Comparison of ENCODE assay signal across 1 cellular context in the genomic region with DNA sequence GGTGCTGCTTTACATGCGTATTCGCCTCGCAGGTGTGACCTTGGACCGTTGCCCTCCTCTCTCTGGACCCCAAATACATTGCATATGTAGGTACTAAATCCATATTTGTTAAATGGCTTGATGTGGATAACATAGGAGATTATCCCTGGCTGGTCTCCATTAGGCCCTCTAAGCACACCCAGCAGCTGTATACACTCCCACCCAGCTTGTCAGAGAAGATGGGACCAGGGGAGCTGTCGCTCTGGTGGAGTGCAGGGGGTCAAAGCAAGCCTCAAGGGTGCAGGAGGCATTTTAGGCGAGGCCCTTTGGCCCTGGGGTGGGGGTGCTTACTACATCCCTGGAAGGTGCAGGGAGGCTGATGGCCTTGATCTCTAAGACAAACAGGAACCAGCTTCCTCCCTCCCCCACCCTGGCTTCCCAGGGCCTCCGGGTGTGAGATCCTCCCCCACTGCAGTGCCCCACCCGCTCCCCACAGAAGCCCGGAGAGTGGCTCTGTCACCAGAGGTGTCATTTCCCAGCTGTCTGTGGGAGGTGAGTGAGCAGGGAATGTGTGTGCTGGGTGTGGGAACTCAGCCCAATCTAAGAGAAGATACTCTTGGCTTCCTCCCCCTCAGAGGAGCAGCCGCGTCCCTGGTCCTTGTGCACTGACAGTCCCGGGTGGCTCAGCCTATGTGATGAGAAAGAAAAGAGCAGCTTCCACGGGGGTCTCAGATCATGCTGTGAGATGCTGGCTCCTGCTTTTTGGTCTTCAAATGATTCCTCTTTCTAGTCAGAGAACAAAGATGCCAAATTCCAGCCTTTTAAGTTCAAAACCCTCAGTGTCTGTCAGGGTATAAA.
TF ChIP-seq lines count a peak whose summit lies in the region.

No MANE protein-coding gene starts in this region.

TF ChIP-seq in HepG2, 621 proteins besides CTCF, POLR2A, EP300 and RAD21 (continued from another document and continues in another):
- TF ChIP-seq MLXIP (CRISPR knock-in tag; IDR thresholded peaks at IDR 0.05; ENCODE audit: borderline replicate concordance), result no peak
- TF ChIP-seq WIZ (CRISPR knock-in tag; IDR thresholded peaks at IDR 0.05), result no peak
- no peak for TF ChIP-seq ZNF576 (CRISPR knock-in tag; IDR thresholded peaks at IDR 0.05)
- TF ChIP-seq, protein P1, sequence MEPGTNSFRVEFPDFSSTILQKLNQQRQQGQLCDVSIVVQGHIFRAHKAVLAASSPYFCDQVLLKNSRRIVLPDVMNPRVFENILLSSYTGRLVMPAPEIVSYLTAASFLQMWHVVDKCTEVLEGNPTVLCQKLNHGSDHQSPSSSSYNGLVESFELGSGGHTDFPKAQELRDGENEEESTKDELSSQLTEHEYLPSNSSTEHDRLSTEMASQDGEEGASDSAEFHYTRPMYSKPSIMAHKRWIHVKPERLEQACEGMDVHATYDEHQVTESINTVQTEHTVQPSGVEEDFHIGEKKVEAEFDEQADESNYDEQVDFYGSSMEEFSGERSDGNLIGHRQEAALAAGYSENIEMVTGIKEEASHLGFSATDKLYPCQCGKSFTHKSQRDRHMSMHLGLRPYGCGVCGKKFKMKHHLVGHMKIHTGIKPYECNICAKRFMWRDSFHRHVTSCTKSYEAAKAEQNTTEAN (CRISPR knock-in tag; conservative IDR thresholded peaks at IDR 0.05), result no peak
- TF ChIP-seq HNF4A (CRISPR knock-in tag; IDR thresholded peaks at IDR 0.05), result peak; percentile 56
- TF ChIP-seq PTBP1 (IDR thresholded peaks at IDR 0.05; ENCODE audit: low read depth, low read length, poor library complexity, severe bottlenecking), result no peak
- no peak for TF ChIP-seq ZNF567 (CRISPR knock-in tag; IDR thresholded peaks at IDR 0.05; ENCODE audit: borderline replicate concordance)
- no peak for TF ChIP-seq RNF219 (CRISPR knock-in tag; IDR thresholded peaks at IDR 0.05)
- no peak for TF ChIP-seq PRMT3 (CRISPR knock-in tag; IDR thresholded peaks at IDR 0.05; ENCODE audit: borderline replicate concordance, low read depth)
- TF ChIP-seq ZNF253 (CRISPR knock-in tag; IDR thresholded peaks at IDR 0.05; ENCODE audit: borderline replicate concordance), result no peak
- TF ChIP-seq ZFP36L2 (CRISPR knock-in tag; IDR thresholded peaks at IDR 0.05), result no peak
- TF ChIP-seq TBL1XR1 (IDR thresholded peaks at IDR 0.05; ENCODE audit: borderline replicate concordance, low read length, partially characterized antibody), result no peak
- peak; percentile 59; the same call in 1 of the 2 replicates for TF ChIP-seq ZNF670 (CRISPR knock-in tag; IDR thresholded peaks at IDR 0.05; ENCODE audit: borderline replicate concordance)
- TF ChIP-seq, protein P2, sequence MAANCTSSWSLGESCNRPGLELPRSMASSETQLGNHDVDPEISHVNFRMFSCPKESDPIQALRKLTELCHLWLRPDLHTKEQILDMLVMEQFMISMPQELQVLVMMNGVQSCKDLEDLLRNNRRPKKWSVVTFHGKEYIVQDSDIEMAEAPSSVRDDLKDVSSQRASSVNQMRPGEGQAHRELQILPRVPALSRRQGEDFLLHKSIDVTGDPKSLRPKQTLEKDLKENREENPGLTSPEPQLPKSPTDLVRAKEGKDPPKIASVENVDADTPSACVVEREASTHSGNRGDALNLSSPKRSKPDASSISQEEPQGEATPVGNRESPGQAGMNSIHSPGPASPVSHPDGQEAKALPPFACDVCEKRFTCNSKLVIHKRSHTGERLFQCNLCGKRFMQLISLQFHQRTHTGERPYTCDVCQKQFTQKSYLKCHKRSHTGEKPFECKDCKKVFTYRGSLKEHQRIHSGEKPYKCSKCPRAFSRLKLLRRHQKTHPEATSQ (CRISPR knock-in tag; IDR thresholded peaks at IDR 0.05; ENCODE audit: borderline replicate concordance), result no peak
- TF ChIP-seq ZNF770 (CRISPR knock-in tag; IDR thresholded peaks at IDR 0.05), result 0 out of 2 replicates have a peak, but pooled peaks have one; percentile 56
- peak; percentile 39; the same call in 1 of the 2 replicates for TF ChIP-seq MYC (CRISPR knock-in tag; IDR thresholded peaks at IDR 0.05; ENCODE audit: borderline replicate concordance)
- TF ChIP-seq, protein P3, sequence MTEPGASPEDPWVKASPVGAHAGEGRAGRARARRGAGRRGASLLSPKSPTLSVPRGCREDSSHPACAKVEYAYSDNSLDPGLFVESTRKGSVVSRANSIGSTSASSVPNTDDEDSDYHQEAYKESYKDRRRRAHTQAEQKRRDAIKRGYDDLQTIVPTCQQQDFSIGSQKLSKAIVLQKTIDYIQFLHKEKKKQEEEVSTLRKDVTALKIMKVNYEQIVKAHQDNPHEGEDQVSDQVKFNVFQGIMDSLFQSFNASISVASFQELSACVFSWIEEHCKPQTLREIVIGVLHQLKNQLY (CRISPR knock-in tag; IDR thresholded peaks at IDR 0.05), result no peak
- 0 out of 2 replicates have a peak, but pooled peaks have one; percentile 4 for TF ChIP-seq ERF (CRISPR knock-in tag; IDR thresholded peaks at IDR 0.05)
- TF ChIP-seq NAIF1 (CRISPR knock-in tag; IDR thresholded peaks at IDR 0.05; ENCODE audit: borderline replicate concordance), result no peak
- TF ChIP-seq GTF3A (CRISPR knock-in tag; conservative IDR thresholded peaks at IDR 0.05), result 0 out of 2 replicates have a peak, but pooled peaks have one; percentile 27
- TF ChIP-seq ZNF704 (CRISPR knock-in tag; IDR thresholded peaks at IDR 0.05; ENCODE audit: borderline replicate concordance), result no peak
- peak; percentile 22 for TF ChIP-seq TEAD3 (CRISPR knock-in tag; optimal IDR thresholded peaks at IDR 0.05; ENCODE audit: borderline replicate concordance)
- TF ChIP-seq HOMEZ (CRISPR knock-in tag; IDR thresholded peaks at IDR 0.05; ENCODE audit: low read depth), result no peak
- TF ChIP-seq ZNF34 (CRISPR knock-in tag; IDR thresholded peaks at IDR 0.05; ENCODE audit: borderline replicate concordance), result no peak
- TF ChIP-seq ZNF550 (CRISPR knock-in tag; IDR thresholded peaks at IDR 0.05; ENCODE audit: borderline replicate concordance), result no peak
- TF ChIP-seq ZNF124 (CRISPR knock-in tag; IDR thresholded peaks at IDR 0.05), result no peak
- no peak for TF ChIP-seq ZNF530 (CRISPR knock-in tag; IDR thresholded peaks at IDR 0.05; ENCODE audit: low read depth)
- TF ChIP-seq, protein P4, sequence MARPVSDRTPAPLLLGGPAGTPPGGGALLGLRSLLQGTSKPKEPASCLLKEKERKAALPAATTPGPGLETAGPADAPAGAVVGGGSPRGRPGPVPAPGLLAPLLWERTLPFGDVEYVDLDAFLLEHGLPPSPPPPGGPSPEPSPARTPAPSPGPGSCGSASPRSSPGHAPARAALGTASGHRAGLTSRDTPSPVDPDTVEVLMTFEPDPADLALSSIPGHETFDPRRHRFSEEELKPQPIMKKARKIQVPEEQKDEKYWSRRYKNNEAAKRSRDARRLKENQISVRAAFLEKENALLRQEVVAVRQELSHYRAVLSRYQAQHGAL (CRISPR knock-in tag; IDR thresholded peaks at IDR 0.05; ENCODE audit: not compliant biosample characterization), result no peak
- TF ChIP-seq HNRNPK (IDR thresholded peaks at IDR 0.05; ENCODE audit: low read depth, low read length, poor library complexity, severe bottlenecking), result no peak
- TF ChIP-seq NFRKB (IDR thresholded peaks at IDR 0.05), result no peak
- peak; percentile 48; the same call in 1 of the 2 replicates for TF ChIP-seq MTA1 (CRISPR knock-in tag; IDR thresholded peaks at IDR 0.05; ENCODE audit: borderline replicate concordance)
- no peak for TF ChIP-seq ZNF652 (CRISPR knock-in tag; IDR thresholded peaks at IDR 0.05; ENCODE audit: borderline replicate concordance, low read depth)
- TF ChIP-seq ZNF660 (CRISPR knock-in tag; IDR thresholded peaks at IDR 0.05; ENCODE audit: borderline replicate concordance, low read depth), result no peak
- no peak for TF ChIP-seq GABPA (IDR thresholded peaks at IDR 0.05; ENCODE audit: low read depth, low read length)
- peak; percentile 47 for TF ChIP-seq GABPA (CRISPR knock-in tag; IDR thresholded peaks at IDR 0.05; ENCODE audit: low read depth)
- no peak for TF ChIP-seq ZFP62 (CRISPR knock-in tag; IDR thresholded peaks at IDR 0.05)
- TF ChIP-seq ZBTB25 (CRISPR knock-in tag; IDR thresholded peaks at IDR 0.05), result peak; percentile 29; the same call in 1 of the 2 replicates
- no peak for TF ChIP-seq ZNF543 (CRISPR knock-in tag; IDR thresholded peaks at IDR 0.05)
- 0 out of 2 replicates have a peak, but pooled peaks have one; percentile 14 for TF ChIP-seq SPEN (CRISPR knock-in tag; IDR thresholded peaks at IDR 0.05; ENCODE audit: low read depth)
- no peak; the same call in 1 of the 2 replicates for TF ChIP-seq KMT2A (CRISPR knock-in tag; IDR thresholded peaks at IDR 0.05)
- TF ChIP-seq ADNP (CRISPR knock-in tag; IDR thresholded peaks at IDR 0.05), result no peak
- no peak for TF ChIP-seq FOSL2 (CRISPR knock-in tag; IDR thresholded peaks at IDR 0.05)
- TF ChIP-seq RXRA (CRISPR knock-in tag; IDR thresholded peaks at IDR 0.05), result no peak
